25 cellular contexts compared by ENCODE assay signal in genomic region chr18:49321271-49321670, GRCh38.
A peak's percentile ranks its signal among the peaks of the same experiment; 100 is the strongest.
DNase-seq lines count a peak whose midpoint lies in the region; ATAC-seq, FAIRE-seq and TF ChIP-seq lines count a peak whose summit lies in the region.
"Had no signal": no experiment of that assay in that cellular context is flagged by ENCODE, and none has a peak within 500 bp of the region (broad histone marks: within the 10 kb centered on the region; RNA-seq: fewer than 3 reads in every experiment).

No MANE protein-coding gene starts in this region.

- H3K4me2 ChIP-seq in keratinocyte (ENCODE audit: control insufficient read depth, extremely low read depth, insufficient read depth, low read depth, low read length) = peak overlapping the region; percentile 38

- ATAC-seq in HG02623 (IDR thresholded peaks at IDR 0.05; ENCODE audit: unreplicated experiment) (no peak), upper lobe of right lung (no peak), psoas muscle (no peak)
- ATAC-seq: activated naive CD8-positive, alpha-beta T cell treated with anti-CD3 and anti-CD28 coated beads, Interleukin-2, amount 50 U/mL, for 24 hours had no signal

- no peaks in the 10 kb centered on the region for H3K9me1 ChIP-seq in keratinocyte (ENCODE audit: control insufficient read depth, extremely low read depth, insufficient read depth, low read length)

- dilution Hi-C loops in keratinocyte (cut with MboI; ENCODE audit: extremely low pct_ligation_motif_present, low sequenced_read_pairs) = no loop called here

- no peak for FAIRE-seq in keratinocyte (lab: Jason Lieb, UNC)
- FAIRE-seq: GM12892 had no signal

- no peaks in the 10 kb centered on the region for H3K36me3 ChIP-seq in ACC112 (ENCODE audit: insufficient read depth, low read length)
- H3K36me3 ChIP-seq in HUES48 (ENCODE audit: control insufficient read depth, insufficient read depth, low read length) = no peaks in the 10 kb centered on the region
- no peaks in the 10 kb centered on the region for H3K36me3 ChIP-seq in keratinocyte (ENCODE audit: control insufficient read depth in 2 of 2, extremely low read depth in 1 of 2, insufficient read depth in 2 of 2, low read length in 2 of 2)
- no peaks in the 10 kb centered on the region for H3K36me3 ChIP-seq in upper lobe of right lung
- no peaks in the 10 kb centered on the region for H3K36me3 ChIP-seq in psoas muscle (ENCODE audit: insufficient read depth in 1 of 2, low read depth in 1 of 2)
- H3K36me3 ChIP-seq: HAP-1, left ventricle myocardium inferior, right atrium auricular region, vagina had no signal

- H2AFZ ChIP-seq in ACC112 (ENCODE audit: low read length, unreplicated experiment) (no peak overlapping the region), keratinocyte (ENCODE audit: control insufficient read depth, low read length) (no peak overlapping the region)
- H2AFZ ChIP-seq: parathyroid adenoma had no signal

- peaks cover 4% of the 10 kb centered on the region for H3K79me2 ChIP-seq in ACC112 (ENCODE audit: control insufficient read depth, insufficient read depth, low read length, unreplicated experiment)
- no peaks in the 10 kb centered on the region for H3K79me2 ChIP-seq in keratinocyte (ENCODE audit: control insufficient read depth, insufficient read depth, low read length)
- H3K79me2 ChIP-seq: parathyroid adenoma had no signal

- H3K4me1 ChIP-seq in ACC112 (ENCODE audit: control insufficient read depth, insufficient read depth, low read length, unreplicated experiment) (peaks cover 12% of the 10 kb centered on the region), HUES48 (ENCODE audit: control insufficient read depth, insufficient read depth, low read length) (peaks cover 26% of the 10 kb centered on the region), keratinocyte (ENCODE audit: control insufficient read depth, extremely low read depth, insufficient read depth, low read length) (peaks cover 11% of the 10 kb centered on the region), upper lobe of right lung (peaks cover 5% of the 10 kb centered on the region), psoas muscle (no peaks in the 10 kb centered on the region)
- H3K4me1 ChIP-seq: HAP-1, left ventricle myocardium inferior, parathyroid adenoma, right atrium auricular region, vagina had no signal

- no peaks in the 10 kb centered on the region for H3K27me3 ChIP-seq in ACC112 (ENCODE audit: insufficient read depth, low read length)
- no peaks in the 10 kb centered on the region for H3K27me3 ChIP-seq in HUES48 (ENCODE audit: control insufficient read depth, insufficient read depth, low read length)
- H3K27me3 ChIP-seq in keratinocyte (ENCODE audit: control insufficient read depth, extremely low read depth, insufficient read depth, low read length) = no peaks in the 10 kb centered on the region
- H3K27me3 ChIP-seq in upper lobe of right lung = no peaks in the 10 kb centered on the region
- no peaks in the 10 kb centered on the region for H3K27me3 ChIP-seq in psoas muscle (ENCODE audit: insufficient read depth in 3 of 3, low read length in 2 of 3)
- H3K27me3 ChIP-seq: right atrium auricular region, stomach, vagina had no signal

- no peak for TF ChIP-seq CTCF in keratinocyte (optimal IDR thresholded peaks at IDR 0.05 in 1 of 3, IDR thresholded peaks at IDR 0.05 in 1 of 3, conservative IDR thresholded peaks at IDR 0.05 in 1 of 3; ENCODE audit: extremely low read depth in 1 of 3, insufficient read depth in 2 of 3, low read length in 3 of 3)
- TF ChIP-seq CTCF in upper lobe of right lung (IDR thresholded peaks at IDR 0.05) = no peak
- no peak for TF ChIP-seq CTCF in psoas muscle (IDR thresholded peaks at IDR 0.05)

- H4K20me1 ChIP-seq in keratinocyte (ENCODE audit: control insufficient read depth, extremely low read depth, insufficient read depth, low read length) = no peaks in the 10 kb centered on the region

- peak overlapping the region; percentile 35; the same call in 1 of the 2 replicates for H3K4me3 ChIP-seq in ACC112 (ENCODE audit: low read depth, low read length)
- no peak overlapping the region for H3K4me3 ChIP-seq in HUES48 (ENCODE audit: low read depth, low read length)
- no peak overlapping the region for H3K4me3 ChIP-seq in keratinocyte (ENCODE audit: control insufficient read depth in 2 of 3, extremely low read depth in 1 of 3, insufficient read depth in 2 of 3, low read depth in 1 of 3, low read length in 3 of 3)
- no peak overlapping the region for H3K4me3 ChIP-seq in upper lobe of right lung
- no peak overlapping the region for H3K4me3 ChIP-seq in psoas muscle
- H3K4me3 ChIP-seq: HAP-1, left ventricle myocardium inferior, right atrium auricular region, stomach, vagina had no signal

- H3K27ac ChIP-seq in ACC112 (ENCODE audit: low read depth, low read length) = peak overlapping the region; percentile 69
- H3K27ac ChIP-seq in HUES48 (ENCODE audit: low read depth, low read length) = peak overlapping the region; percentile 64
- H3K27ac ChIP-seq in keratinocyte (ENCODE audit: control insufficient read depth, insufficient read depth, low read length) = peak overlapping the region; percentile 34
- H3K27ac ChIP-seq in upper lobe of right lung = no peak overlapping the region
- H3K27ac ChIP-seq in psoas muscle = no peak overlapping the region
- H3K27ac ChIP-seq: left ventricle myocardium inferior, parathyroid adenoma, stomach, vagina had no signal

- peak; percentile 8 for DNase-seq in astrocyte of the hippocampus (ENCODE audit: low read depth, low spot score)
- DNase-seq in keratinocyte (ENCODE audit: low read depth, low spot score) = no peak
- DNase-seq in amygdala (lab: John Stamatoyannopoulos, UW) = no peak
- no peak for DNase-seq in upper lobe of right lung
- DNase-seq in psoas muscle = no peak
- DNase-seq: activated naive CD8-positive, alpha-beta T cell treated with anti-CD3 and anti-CD28 coated beads, Interleukin-2, amount 50 U/mL, for 24 hours; activated T-cell treated with anti-CD3 and anti-CD28 coated beads, Interleukin-2, amount 50 U/mL, for 48 hours; cerebellar nuclear complex; DMS153; glutamatergic neuron; left ventricle myocardium inferior; NCI-H1092 treated with DMSO at 0.1 percent for 48 hours; NCI-H187; NCI-H2171; NCI-H82; stimulated activated CD8-positive, alpha-beta memory T cell treated with anti-CD3 and anti-CD28 coated beads, Interleukin-4, amount 100 ng/mL, for 48 hours; stomach had no signal

- intact Hi-C loops in upper lobe of right lung (cut with DNase I) (no loop called here), psoas muscle (cut with DNase I) (no loop called here)

- H3K9me3 ChIP-seq in HUES48 (ENCODE audit: control insufficient read depth, insufficient read depth, low read length) (no peaks in the 10 kb centered on the region), keratinocyte (ENCODE audit: control insufficient read depth, low read depth, low read length) (no peaks in the 10 kb centered on the region), upper lobe of right lung (no peaks in the 10 kb centered on the region), psoas muscle (no peaks in the 10 kb centered on the region)
- H3K9me3 ChIP-seq: HAP-1, left ventricle myocardium inferior, right atrium auricular region, stomach, vagina had no signal

- H3K9ac ChIP-seq in HUES48 (ENCODE audit: low read depth, low read length) = 0 out of 2 replicates have a peak overlapping the region, but pooled peaks have one; percentile 6
- H3K9ac ChIP-seq in keratinocyte (ENCODE audit: control insufficient read depth, extremely low read depth, insufficient read depth, low read length) = no peak overlapping the region
- H3K9ac ChIP-seq: parathyroid adenoma had no signal

Comparison
In these comparisons a context has a peak if more than half of its experiments do, and no peak if none do; other contexts are left out.
1. H3K27ac ChIP-seq: peak in ACC112 (single experiment), HUES48 (single experiment) and keratinocyte (single experiment); none in upper lobe of right lung (single experiment) and psoas muscle (single experiment).